In the genomic region with DNA sequence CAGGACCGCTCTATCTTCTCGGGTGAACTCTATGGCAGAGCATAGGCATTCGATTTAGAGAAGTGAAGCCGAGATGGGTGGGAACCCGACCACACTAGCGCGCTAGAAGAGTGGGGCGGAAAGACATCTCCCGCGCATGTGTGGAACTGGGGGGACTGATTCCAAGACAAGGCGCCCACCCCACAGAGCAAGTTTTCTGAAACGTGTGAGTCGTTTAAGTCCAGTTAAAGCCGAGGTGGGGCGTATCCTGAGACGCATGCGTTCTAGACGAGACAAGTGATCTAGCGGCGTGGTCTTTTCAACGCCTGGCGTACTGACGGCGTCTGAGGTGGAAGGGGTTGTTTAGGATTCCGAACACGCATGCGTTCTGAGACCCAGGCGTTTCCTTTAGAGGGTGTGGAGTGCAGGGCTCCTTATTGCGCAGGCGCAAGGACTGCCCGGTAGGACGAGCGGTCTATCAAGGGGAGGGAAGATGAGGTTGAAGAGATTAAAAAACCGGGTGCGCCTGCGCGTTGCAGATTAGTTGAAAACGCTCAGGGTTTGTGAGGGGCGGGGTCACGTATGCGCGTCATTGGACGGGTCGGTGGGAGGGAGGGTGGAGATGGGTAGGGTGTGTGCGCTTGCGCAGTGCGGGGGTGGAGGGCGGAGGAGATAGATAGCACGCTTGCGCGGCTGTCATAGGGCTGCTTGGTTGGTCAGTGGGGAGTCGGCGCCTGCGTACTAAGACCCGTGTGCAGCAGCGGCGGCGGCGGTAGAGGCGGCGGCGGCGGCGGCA, we compare ENCODE assay signal across 1 cellular context.
TF ChIP-seq lines count a peak whose summit lies in the region.

EIF5A (plus strand) TSS at position 718 of the 775 bp plus-strand sequence. CDS start 2,008 bp downstream, outside the sequence.

TF ChIP-seq in HepG2, 621 proteins besides CTCF, POLR2A, EP300 and RAD21 (continued from another document and continues in another):
- TF ChIP-seq, protein P1, sequence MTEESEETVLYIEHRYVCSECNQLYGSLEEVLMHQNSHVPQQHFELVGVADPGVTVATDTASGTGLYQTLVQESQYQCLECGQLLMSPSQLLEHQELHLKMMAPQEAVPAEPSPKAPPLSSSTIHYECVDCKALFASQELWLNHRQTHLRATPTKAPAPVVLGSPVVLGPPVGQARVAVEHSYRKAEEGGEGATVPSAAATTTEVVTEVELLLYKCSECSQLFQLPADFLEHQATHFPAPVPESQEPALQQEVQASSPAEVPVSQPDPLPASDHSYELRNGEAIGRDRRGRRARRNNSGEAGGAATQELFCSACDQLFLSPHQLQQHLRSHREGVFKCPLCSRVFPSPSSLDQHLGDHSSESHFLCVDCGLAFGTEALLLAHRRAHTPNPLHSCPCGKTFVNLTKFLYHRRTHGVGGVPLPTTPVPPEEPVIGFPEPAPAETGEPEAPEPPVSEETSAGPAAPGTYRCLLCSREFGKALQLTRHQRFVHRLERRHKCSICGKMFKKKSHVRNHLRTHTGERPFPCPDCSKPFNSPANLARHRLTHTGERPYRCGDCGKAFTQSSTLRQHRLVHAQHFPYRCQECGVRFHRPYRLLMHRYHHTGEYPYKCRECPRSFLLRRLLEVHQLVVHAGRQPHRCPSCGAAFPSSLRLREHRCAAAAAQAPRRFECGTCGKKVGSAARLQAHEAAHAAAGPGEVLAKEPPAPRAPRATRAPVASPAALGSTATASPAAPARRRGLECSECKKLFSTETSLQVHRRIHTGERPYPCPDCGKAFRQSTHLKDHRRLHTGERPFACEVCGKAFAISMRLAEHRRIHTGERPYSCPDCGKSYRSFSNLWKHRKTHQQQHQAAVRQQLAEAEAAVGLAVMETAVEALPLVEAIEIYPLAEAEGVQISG (CRISPR knock-in tag; IDR thresholded peaks at IDR 0.05): peak; percentile 99
- TF ChIP-seq ATF6 (CRISPR knock-in tag; conservative IDR thresholded peaks at IDR 0.05) (no peak), NFKB2 (CRISPR knock-in tag; IDR thresholded peaks at IDR 0.05; ENCODE audit: borderline replicate concordance) (no peak), HOXA9 (CRISPR knock-in tag; IDR thresholded peaks at IDR 0.05; ENCODE audit: borderline replicate concordance) (no peak), ZNF800 (CRISPR knock-in tag; IDR thresholded peaks at IDR 0.05) (0 out of 2 replicates have a peak, but pooled peaks have one; percentile 32), HNRNPLL (IDR thresholded peaks at IDR 0.05; ENCODE audit: low read depth, low read length, poor library complexity, severe bottlenecking) (peak; percentile 60), GABPA (IDR thresholded peaks at IDR 0.05; ENCODE audit: low read depth, low read length) (no peak), GABPA (CRISPR knock-in tag; IDR thresholded peaks at IDR 0.05; ENCODE audit: low read depth) (peak; percentile 68; the same call in 1 of the 2 replicates), ZNF609 (CRISPR knock-in tag; IDR thresholded peaks at IDR 0.05; ENCODE audit: borderline replicate concordance) (peak; percentile 46; the same call in 1 of the 2 replicates), SRSF1 (optimal IDR thresholded peaks at IDR 0.05; ENCODE audit: low read depth, low read length) (peak; percentile 74), HDAC1 (CRISPR knock-in tag; IDR thresholded peaks at IDR 0.05) (peak; percentile 36; the same call in 1 of the 2 replicates), MYC (CRISPR knock-in tag; IDR thresholded peaks at IDR 0.05; ENCODE audit: borderline replicate concordance) (peak; percentile 52; the same call in 1 of the 2 replicates), ZNF331 (CRISPR knock-in tag; IDR thresholded peaks at IDR 0.05) (peak; percentile 52; the same call in 1 of the 2 replicates), ZNF501 (CRISPR knock-in tag; IDR thresholded peaks at IDR 0.05) (peak; percentile 92), MLLT10 (CRISPR knock-in tag; IDR thresholded peaks at IDR 0.05) (no peak), MXI1 (IDR thresholded peaks at IDR 0.05; ENCODE audit: borderline replicate concordance, low read depth, low read length) (peak; percentile 78; the same call in 2 of the 3 replicates), YY1 (IDR thresholded peaks at IDR 0.05; ENCODE audit: insufficient read depth, insufficient replicate concordance, low read depth, low read length) (peak; percentile 81), ZFYVE20 (CRISPR knock-in tag; IDR thresholded peaks at IDR 0.05; ENCODE audit: borderline replicate concordance, low read depth) (no peak), SALL1 (CRISPR knock-in tag; IDR thresholded peaks at IDR 0.05) (peak; percentile 49; the same call in 1 of the 2 replicates), ZMAT3 (CRISPR knock-in tag; conservative IDR thresholded peaks at IDR 0.05) (peak; percentile 75), ZNF709 (CRISPR knock-in tag; IDR thresholded peaks at IDR 0.05) (0 out of 2 replicates have a peak, but pooled peaks have one; percentile 24), CHD4 (IDR thresholded peaks at IDR 0.05; ENCODE audit: borderline replicate concordance, low read length) (no peak), ZFP36L1 (CRISPR knock-in tag; IDR thresholded peaks at IDR 0.05) (no peak), ATF1 (CRISPR knock-in tag; IDR thresholded peaks at IDR 0.05) (peak; percentile 49; the same call in 1 of the 2 replicates), NAIF1 (CRISPR knock-in tag; IDR thresholded peaks at IDR 0.05; ENCODE audit: borderline replicate concordance) (peak; percentile 79), ZNF777 (CRISPR knock-in tag; IDR thresholded peaks at IDR 0.05) (no peak), PCBP2 (optimal IDR thresholded peaks at IDR 0.05; ENCODE audit: low read depth, low read length, poor library complexity, severe bottlenecking) (no peak), ZSCAN5A (CRISPR knock-in tag; IDR thresholded peaks at IDR 0.05; ENCODE audit: borderline replicate concordance) (no peak), ELF3 (CRISPR knock-in tag; IDR thresholded peaks at IDR 0.05) (peak; percentile 59), ZSCAN20 (CRISPR knock-in tag; IDR thresholded peaks at IDR 0.05; ENCODE audit: borderline replicate concordance) (no peak)
- TF ChIP-seq, protein P2, sequence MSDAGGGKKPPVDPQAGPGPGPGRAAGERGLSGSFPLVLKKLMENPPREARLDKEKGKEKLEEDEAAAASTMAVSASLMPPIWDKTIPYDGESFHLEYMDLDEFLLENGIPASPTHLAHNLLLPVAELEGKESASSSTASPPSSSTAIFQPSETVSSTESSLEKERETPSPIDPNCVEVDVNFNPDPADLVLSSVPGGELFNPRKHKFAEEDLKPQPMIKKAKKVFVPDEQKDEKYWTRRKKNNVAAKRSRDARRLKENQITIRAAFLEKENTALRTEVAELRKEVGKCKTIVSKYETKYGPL (CRISPR knock-in tag; IDR thresholded peaks at IDR 0.05): no peak
- TF ChIP-seq, protein P3, sequence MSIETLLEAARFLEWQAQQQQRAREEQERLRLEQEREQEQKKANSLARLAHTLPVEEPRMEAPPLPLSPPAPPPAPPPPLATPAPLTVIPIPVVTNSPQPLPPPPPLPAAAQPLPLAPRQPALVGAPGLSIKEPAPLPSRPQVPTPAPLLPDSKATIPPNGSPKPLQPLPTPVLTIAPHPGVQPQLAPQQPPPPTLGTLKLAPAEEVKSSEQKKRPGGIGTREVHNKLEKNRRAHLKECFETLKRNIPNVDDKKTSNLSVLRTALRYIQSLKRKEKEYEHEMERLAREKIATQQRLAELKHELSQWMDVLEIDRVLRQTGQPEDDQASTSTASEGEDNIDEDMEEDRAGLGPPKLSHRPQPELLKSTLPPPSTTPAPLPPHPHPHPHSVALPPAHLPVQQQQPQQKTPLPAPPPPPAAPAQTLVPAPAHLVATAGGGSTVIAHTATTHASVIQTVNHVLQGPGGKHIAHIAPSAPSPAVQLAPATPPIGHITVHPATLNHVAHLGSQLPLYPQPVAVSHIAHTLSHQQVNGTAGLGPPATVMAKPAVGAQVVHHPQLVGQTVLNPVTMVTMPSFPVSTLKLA (IDR thresholded peaks at IDR 0.05): peak; percentile 75
- TF ChIP-seq, protein P4, sequence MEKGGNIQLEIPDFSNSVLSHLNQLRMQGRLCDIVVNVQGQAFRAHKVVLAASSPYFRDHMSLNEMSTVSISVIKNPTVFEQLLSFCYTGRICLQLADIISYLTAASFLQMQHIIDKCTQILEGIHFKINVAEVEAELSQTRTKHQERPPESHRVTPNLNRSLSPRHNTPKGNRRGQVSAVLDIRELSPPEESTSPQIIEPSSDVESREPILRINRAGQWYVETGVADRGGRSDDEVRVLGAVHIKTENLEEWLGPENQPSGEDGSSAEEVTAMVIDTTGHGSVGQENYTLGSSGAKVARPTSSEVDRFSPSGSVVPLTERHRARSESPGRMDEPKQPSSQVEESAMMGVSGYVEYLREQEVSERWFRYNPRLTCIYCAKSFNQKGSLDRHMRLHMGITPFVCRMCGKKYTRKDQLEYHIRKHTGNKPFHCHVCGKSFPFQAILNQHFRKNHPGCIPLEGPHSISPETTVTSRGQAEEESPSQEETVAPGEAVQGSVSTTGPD (CRISPR knock-in tag; IDR thresholded peaks at IDR 0.05): no peak
- TF ChIP-seq, protein P5, sequence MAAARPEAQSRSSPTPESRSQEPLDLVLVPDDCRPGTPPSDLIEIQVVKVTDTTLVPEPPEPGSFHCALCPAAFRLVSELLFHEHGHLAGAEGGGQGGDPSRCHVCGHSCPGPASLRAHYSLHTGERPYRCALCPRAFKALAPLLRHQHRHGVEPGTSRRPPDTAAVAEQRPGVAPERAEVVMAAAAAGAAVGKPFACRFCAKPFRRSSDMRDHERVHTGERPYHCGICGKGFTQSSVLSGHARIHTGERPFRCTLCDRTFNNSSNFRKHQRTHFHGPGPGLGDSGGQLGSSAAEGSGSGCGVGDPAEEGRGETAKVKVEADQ (CRISPR knock-in tag; IDR thresholded peaks at IDR 0.05; ENCODE audit: borderline replicate concordance): peak; percentile 30
